8 cellular contexts compared by ENCODE assay signal in genomic region chr14:24443053-24443683, GRCh38. TPM values are rescaled to one million over a fixed set of nuclear protein-coding genes. Genes with fewer than 3 reads are reported as not detected.
DNase-seq lines count a peak whose midpoint lies in the region; ATAC-seq and TF ChIP-seq lines count a peak whose summit lies in the region.

No MANE protein-coding gene starts in this region.

- H3K4me3 Mint-ChIP-seq in CD4-positive, alpha-beta T cell = peak overlapping the region; percentile 88
- peak overlapping the region; percentile 92 for H3K4me3 Mint-ChIP-seq in effector memory CD8-positive, alpha-beta T cell

- H3K27me3 Mint-ChIP-seq in CD4-positive, alpha-beta T cell = no peaks in the 10 kb centered on the region
- no peaks in the 10 kb centered on the region for H3K27me3 Mint-ChIP-seq in effector memory CD8-positive, alpha-beta T cell

- intact Hi-C loops in CD4-positive, alpha-beta T cell (cut with DNase I, micrococcal nuclease) = loop anchor here in 1 of 2 experiments (5.0 to 10.0 kb wide), 3 partner anchors 211 to 1138 kb away; partner anchors contain the start of genes AP1G2, BCL2L2, GMPR2 and NEDD8
- intact Hi-C loops in posterior vena cava (cut with DNase I) = no loop called here

- no peak for TF ChIP-seq CTCF in CD4-positive, alpha-beta T cell (IDR thresholded peaks at IDR 0.05)

- peak overlapping the region; percentile 90 for H3K27ac Mint-ChIP-seq in CD4-positive, alpha-beta T cell
- peak overlapping the region; percentile 94 to 97 for H3K27ac Mint-ChIP-seq in effector memory CD8-positive, alpha-beta T cell

- peak overlapping the region; percentile 93 for H3K27ac ChIP-seq in CD4-positive, alpha-beta T cell (ENCODE audit: low read depth, low read length)

- H3K27me3 ChIP-seq in CD4-positive, alpha-beta T cell (ENCODE audit: control insufficient read depth, insufficient read depth, low read length) = no peaks in the 10 kb centered on the region
- H3K27me3 ChIP-seq in NT2/D1 (ENCODE audit: insufficient read depth, insufficient read length) (no peaks in the 10 kb centered on the region), neuron (ENCODE audit: insufficient read depth, low read length) (no peaks in the 10 kb centered on the region)

- H3K4me3 ChIP-seq in NT2/D1 (ENCODE audit: insufficient read length, low read depth) (peak overlapping the region; percentile 82), neuron (ENCODE audit: low read length) (peak overlapping the region; percentile 66)

- CTCF ChIA-PET in CD4-positive, alpha-beta T cell (lab: Charles Lee) = interaction anchor here (0.7 to 1.0 kb wide), 3 partner anchors 38 to 111 kb away, joined by 3 read pairs; no protein-coding TSS in a partner anchor

- no peak for DNase-seq in CD4-positive, alpha-beta T cell
- DNase-seq in NT2/D1 (ENCODE audit: low read depth, low spot score) = no peak
- no peak for DNase-seq in effector memory CD8-positive, alpha-beta T cell
- no peak for DNase-seq in LoVo (ENCODE audit: low spot score)
- no peak for DNase-seq in GM19240 (ENCODE audit: insufficient read length, low spot score)
- DNase-seq in posterior vena cava (ENCODE audit: low spot score) = no peak

- no peaks in the 10 kb centered on the region for H3K9me3 ChIP-seq in CD4-positive, alpha-beta T cell (ENCODE audit: control insufficient read depth, low read length)
- H3K9me3 ChIP-seq in NT2/D1 (ENCODE audit: insufficient read depth, low read length) (no peaks in the 10 kb centered on the region), neuron (ENCODE audit: low read length) (no peaks in the 10 kb centered on the region)

- no peak for ATAC-seq in CD4-positive, alpha-beta T cell (ENCODE audit: poor library complexity)
- ATAC-seq in effector memory CD8-positive, alpha-beta T cell (replicated peaks) = no peak
- no peak for ATAC-seq in GM18909 (IDR thresholded peaks at IDR 0.05; ENCODE audit: poor library complexity, unreplicated experiment)

- peak overlapping the region; percentile 46 for H2AFZ ChIP-seq in neuron (ENCODE audit: low read depth, low read length)

- peaks cover 31% of the 10 kb centered on the region for H3K36me3 ChIP-seq in NT2/D1 (ENCODE audit: insufficient read depth, insufficient read length, low read length)
- H3K36me3 ChIP-seq in neuron (ENCODE audit: insufficient read depth, low read length) = peaks cover 30% of the 10 kb centered on the region

- H3K9me3 Mint-ChIP-seq in CD4-positive, alpha-beta T cell = no peaks in the 10 kb centered on the region
- H3K9me3 Mint-ChIP-seq in effector memory CD8-positive, alpha-beta T cell = no peaks in the 10 kb centered on the region

- POLR2A ChIA-PET in CD4-positive, alpha-beta T cell (lab: Charles Lee) = interaction anchor here (0.6 to 4.9 kb wide), 11 partner anchors 13 to 887 kb away, joined by 3 to 116 read pairs (median 4); partner anchors contain the start of genes ADCY4, CBLN3, CHMP4A and DHRS1

- peaks cover 46% of the 10 kb centered on the region for H3K4me1 Mint-ChIP-seq in CD4-positive, alpha-beta T cell (ENCODE audit: low read depth)
- peaks cover 26 to 28% of the 10 kb centered on the region in 2 donors for H3K4me1 Mint-ChIP-seq in effector memory CD8-positive, alpha-beta T cell (ENCODE audit: low read depth in 2 of 2)

- H3K36me3 Mint-ChIP-seq in CD4-positive, alpha-beta T cell (ENCODE audit: low read depth) = peaks cover 47% of the 10 kb centered on the region
- peaks cover 36% of the 10 kb centered on the region for H3K36me3 Mint-ChIP-seq in effector memory CD8-positive, alpha-beta T cell (ENCODE audit: insufficient read depth)

- H3K4me1 ChIP-seq in NT2/D1 (ENCODE audit: insufficient read depth, insufficient read length) (no peaks in the 10 kb centered on the region), neuron (ENCODE audit: insufficient read depth, low read length) (peaks cover 12% of the 10 kb centered on the region)

- H3K9ac ChIP-seq in NT2/D1 (ENCODE audit: insufficient read length, low read depth) = peak overlapping the region; percentile 80

RNA-seq across cellular contexts. Expression of gene SDR39U1, which starts 0.6 kb away (rescaled TPM):
- total RNA-seq in CD4-positive, alpha-beta T cell = 10 to 100 TPM; 71.7 to 74.7 TPM
- 10 to 100 TPM; 31.6 to 36.4 TPM for total RNA-seq in posterior vena cava

RNA-seq across cellular contexts. Expression of gene KHNYN, which starts 13.4 kb away (rescaled TPM):
- total RNA-seq in CD4-positive, alpha-beta T cell = 100 to 1,000 TPM; 170 to 173 TPM
- total RNA-seq in posterior vena cava = 10 to 100 TPM; 41.4 to 41.8 TPM

RNA-seq across cellular contexts. Expression of gene CBLN3, which starts 13.7 kb away (rescaled TPM):
- 1 to 10 TPM; 1.6 to 1.7 TPM for total RNA-seq in CD4-positive, alpha-beta T cell
- total RNA-seq in posterior vena cava = 1 to 10 TPM; 3.5 to 4.2 TPM

RNA-seq across cellular contexts. Expression of gene NYNRIN, which starts 44.4 kb away (rescaled TPM):
- under 1 TPM; 0.08 to 0.25 TPM for total RNA-seq in CD4-positive, alpha-beta T cell
- total RNA-seq in posterior vena cava = 10 to 100 TPM; 13.1 to 15.1 TPM
